In the genomic region with DNA sequence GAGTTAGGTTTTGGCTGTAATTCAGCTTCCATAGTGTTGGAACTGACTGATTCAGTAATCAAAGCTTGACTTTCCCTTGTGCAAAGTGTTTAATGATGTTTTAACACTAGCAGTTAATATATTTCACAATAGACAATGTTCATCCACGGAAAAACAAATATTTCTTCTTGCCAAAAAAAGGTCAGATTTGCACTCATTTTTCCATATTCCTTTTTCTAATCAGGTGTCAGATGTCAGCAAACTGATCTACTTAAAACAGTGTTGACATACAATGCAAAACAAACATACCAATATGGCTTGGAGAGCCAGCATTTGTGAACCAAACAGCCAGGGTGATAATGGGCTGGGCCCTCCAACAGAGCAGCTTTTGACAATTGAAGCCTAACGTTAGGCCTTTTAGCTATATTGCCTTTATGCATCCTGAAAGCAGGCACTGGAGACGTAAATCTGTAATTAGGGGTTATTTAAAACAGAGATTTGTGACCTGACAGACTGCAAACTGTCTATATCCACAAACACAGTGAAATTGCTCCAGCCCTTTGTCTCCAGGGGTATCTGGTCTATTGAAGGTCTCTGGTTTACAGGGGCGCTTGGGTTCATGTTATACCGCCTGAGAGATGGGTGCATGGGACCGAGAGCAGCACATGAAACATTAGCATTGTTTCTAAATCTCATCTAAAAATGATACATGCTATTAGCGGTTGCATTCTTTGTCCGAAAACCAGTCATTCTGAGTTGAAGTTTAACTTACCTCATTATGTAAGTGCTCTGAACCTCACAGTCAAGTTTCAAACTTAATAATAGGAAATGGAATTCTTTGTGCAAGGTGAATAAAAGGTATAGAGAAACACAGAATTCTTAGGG, we compare ENCODE assay signal across 17 cellular contexts. TPM values are rescaled to one million over a fixed set of nuclear protein-coding genes. Genes with fewer than 3 reads are reported as not detected.
DNase-seq lines count a peak whose midpoint lies in the region; ATAC-seq and TF ChIP-seq lines count a peak whose summit lies in the region.
"Had no signal": no experiment of that assay in that cellular context is flagged by ENCODE, and none has a peak within 500 bp of the region (broad histone marks: within the 10 kb centered on the region; RNA-seq: fewer than 3 reads in every experiment).

No MANE protein-coding gene starts in this region.

- H3K27me3 ChIP-seq in OCI-LY3 (ENCODE audit: low read depth, low read length) (0 out of 2 replicates have a peak, but pooled peaks cover 13% of the 10 kb centered on the region), heart right ventricle (peaks cover 0 to 37% (median 15%) of the 10 kb centered on the region in 7 donors)
- H3K27me3 ChIP-seq: SJSA1 had no signal

- H3K27ac ChIP-seq in OCI-LY3 (ENCODE audit: low read length) = no peak overlapping the region
- no peak overlapping the region for H3K27ac ChIP-seq in heart right ventricle
- H3K27ac ChIP-seq: SJSA1, tibial nerve had no signal

- no peak overlapping the region for H2AFZ ChIP-seq in OCI-LY3 (ENCODE audit: low read depth, low read length)

- no peaks in the 10 kb centered on the region for H3K79me2 ChIP-seq in OCI-LY3 (ENCODE audit: low read length)

- peaks cover 13% of the 10 kb centered on the region for H3K36me3 ChIP-seq in OCI-LY3 (replicated peaks; ENCODE audit: low read depth, low read length)
- no peaks in the 10 kb centered on the region for H3K36me3 ChIP-seq in heart right ventricle
- H3K36me3 ChIP-seq in mucosa of descending colon (ENCODE audit: low read depth) = no peaks in the 10 kb centered on the region
- H3K36me3 ChIP-seq: SJSA1, tibial nerve had no signal

- peak overlapping the region; percentile 50 for H3K4me2 ChIP-seq in OCI-LY3 (ENCODE audit: low read length)

- H3K9ac ChIP-seq in OCI-LY3 (ENCODE audit: low read length) = no peak overlapping the region

- H3K9me3 ChIP-seq in OCI-LY3 (ENCODE audit: insufficient read depth, low read length) = peaks cover 20% of the 10 kb centered on the region
- H3K9me3 ChIP-seq in heart right ventricle = peaks cover 0 to 30% (median 16%) of the 10 kb centered on the region in 11 donors
- H3K9me3 ChIP-seq in mucosa of descending colon = peaks cover 20% of the 10 kb centered on the region
- H3K9me3 ChIP-seq: SJSA1 had no signal

- DNase-seq in DMS153 treated with DMSO at 0.1 percent for 48 hours (lab: John Stamatoyannopoulos, UW; ENCODE audit: unreplicated experiment) (peak; percentile 87), NCI-H1930 (lab: John Stamatoyannopoulos, UW) (peak; percentile 94), heart right ventricle (no peak), mucosa of descending colon (no peak)
- DNase-seq in activated CD4-positive, alpha-beta T cell treated with anti-CD3 and anti-CD28 coated beads for 4 hours = no peak
- DNase-seq: activated CD8-positive, alpha-beta memory T cell treated with anti-CD3 and anti-CD28 coated beads, Interleukin-2, amount 10 ng/mL, durations not matched to agents 7 days and 5 days; activated naive CD8-positive, alpha-beta T cell treated with anti-CD3 and anti-CD28 coated beads for 36 hours; DMS 273 treated with DMSO at 0.1 percent for 48 hours; HCEC 1CT; KBM-7; NCI-H82; stimulated activated CD4-positive, alpha-beta T cell treated with anti-CD3 and anti-CD28 coated beads, Interleukin-2, amount 100 ng/mL, for 24 hours had no signal

- H3K4me1 ChIP-seq in OCI-LY3 (ENCODE audit: low read length) (peaks cover 26% of the 10 kb centered on the region), heart right ventricle (no peaks in the 10 kb centered on the region), mucosa of descending colon (ENCODE audit: low read depth) (no peaks in the 10 kb centered on the region)
- H3K4me1 ChIP-seq: SJSA1, tibial nerve had no signal

- H4K20me1 ChIP-seq in OCI-LY3 (ENCODE audit: insufficient read depth, low read length) = no peaks in the 10 kb centered on the region

- 84 to 86% methylated on average over 8 of the region's 8 CpGs for WGBS in heart right ventricle, 2 donors

- no peak overlapping the region for H3K4me3 ChIP-seq in OCI-LY3 (ENCODE audit: low read length)
- no peak overlapping the region for H3K4me3 ChIP-seq in heart right ventricle
- H3K4me3 ChIP-seq in mucosa of descending colon = no peak overlapping the region
- H3K4me3 ChIP-seq: SJSA1, tibial nerve had no signal

- intact Hi-C loops in heart right ventricle (cut with DNase I) (loop anchor here in 1 of 10 donors (5.0 kb wide), 1 partner anchor 95 kb away; no protein-coding TSS in a partner anchor), mucosa of descending colon (cut with DNase I, micrococcal nuclease) (no loop called here)

- TF ChIP-seq CTCF in OCI-LY3 (IDR thresholded peaks at IDR 0.05; ENCODE audit: low read depth, low read length) = no peak
- no peak for TF ChIP-seq CTCF in heart right ventricle (IDR thresholded peaks at IDR 0.05)
- no peak for TF ChIP-seq CTCF in mucosa of descending colon (IDR thresholded peaks at IDR 0.05)

- ATAC-seq in HG02642 (IDR thresholded peaks at IDR 0.05; ENCODE audit: poor library complexity, unreplicated experiment) (peak; percentile 56), HG03439 (IDR thresholded peaks at IDR 0.05; ENCODE audit: unreplicated experiment) (no peak), heart right ventricle (no peak), mucosa of descending colon (no peak)
- ATAC-seq: activated CD8-positive, alpha-beta memory T cell treated with anti-CD3 and anti-CD28 coated beads, Interleukin-2, amount 10 ng/mL, durations not matched to agents 7 days and 5 days had no signal

RNA-seq across cellular contexts. Expression of a gene that starts 7.1 kb away (rescaled TPM):
- total RNA-seq in heart right ventricle = 1 to 10 TPM in 5 of 10 donors, under 1 TPM in 5; 0.59 to 1.6 (median 1.0) TPM
- 1 to 10 TPM in 1 of 2 donors, under 1 TPM in 1; 0.33 to 1.8 TPM for polyA plus RNA-seq in heart right ventricle
- 10 to 100 TPM in 2 of 3 donors, 1 to 10 TPM in 1; 9.3 to 43.6 (median 23.0) TPM for total RNA-seq in mucosa of descending colon

Comparison
In these comparisons a context has a peak if more than half of its experiments do, and no peak if none do; other contexts are left out.
1. DNase-seq: peak in DMS153 treated with DMSO at 0.1 percent for 48 hours (single experiment) and NCI-H1930 (2 of 2); none in activated CD4-positive, alpha-beta T cell treated with anti-CD3 and anti-CD28 coated beads for 4 hours (0 of 2), heart right ventricle (0 of 2) and mucosa of descending colon (0 of 3).
2. RNA of a gene that starts 7.1 kb away (total RNA-seq): 9.3 to 43.6 TPM in mucosa of descending colon; 0.59 to 1.6 TPM in heart right ventricle; every median in the first group is over 4 times any median in the second.